8 cellular contexts compared by ENCODE assay signal in genomic region chr12:120583478-120584030, GRCh38. TPM values are rescaled to one million over a fixed set of nuclear protein-coding genes. Genes with fewer than 3 reads are reported as not detected.
DNase-seq lines count a peak whose midpoint lies in the region; ATAC-seq and TF ChIP-seq lines count a peak whose summit lies in the region.

No MANE protein-coding gene starts in this region.

- peaks cover 16% of the 10 kb centered on the region for H3K36me3 ChIP-seq in RWPE2 (ENCODE audit: low read depth)

- no peak overlapping the region for H3K4me3 ChIP-seq in RWPE2 (ENCODE audit: severe bottlenecking)

- ATAC-seq in RWPE2 (ENCODE audit: low read depth) (no peak), foreskin keratinocyte (peak; percentile 2), omental fat pad (ENCODE audit: low FRiP score) (no peak), HG03045 (IDR thresholded peaks at IDR 0.05; ENCODE audit: unreplicated experiment) (no peak)

- peak; percentile 89 for DNase-seq in DMS53 (lab: John Stamatoyannopoulos, UW)
- no peak for DNase-seq in RWPE2 (ENCODE audit: low spot score)
- DNase-seq in activated effector memory CD4-positive, alpha-beta T cell treated with Interleukin-2 at 50 U/mL for 16 hours, result peak; percentile 75
- DNase-seq in foreskin keratinocyte, result peak in 1 of 2 donors; percentile 31
- DNase-seq in omental fat pad (ENCODE audit: low spot score), result peak; percentile 65
- peak in 42 of 49 donors; percentile 5 to 81 (median 56) for DNase-seq in substantia nigra (lab: John Stamatoyannopoulos, UW)

- H3K9me3 ChIP-seq in RWPE2 (ENCODE audit: severe bottlenecking), result no peaks in the 10 kb centered on the region

- H3K4me1 ChIP-seq in RWPE2 (ENCODE audit: insufficient read depth, poor library complexity, severe bottlenecking) (no peaks in the 10 kb centered on the region), foreskin keratinocyte (no peaks in the 10 kb centered on the region)

- H3K27me3 ChIP-seq in RWPE2 (ENCODE audit: insufficient read depth, poor library complexity, severe bottlenecking), result no peaks in the 10 kb centered on the region
- H3K27me3 ChIP-seq in foreskin keratinocyte, result no peaks in the 10 kb centered on the region

- H3K27ac ChIP-seq in RWPE2 (ENCODE audit: poor library complexity, severe bottlenecking), result no peak overlapping the region
- no peak overlapping the region for H3K27ac ChIP-seq in foreskin keratinocyte
- no peak overlapping the region for H3K27ac ChIP-seq in substantia nigra (ENCODE audit: low read depth, low read length, poor library complexity, severe bottlenecking)

- TF ChIP-seq CTCF in LNCAP (IDR thresholded peaks at IDR 0.05) (peak; percentile 94), RWPE2 (IDR thresholded peaks at IDR 0.05; ENCODE audit: poor library complexity, severe bottlenecking) (peak; percentile 96), foreskin keratinocyte (conservative IDR thresholded peaks at IDR 0.05) (peak; percentile 93), omental fat pad (IDR thresholded peaks at IDR 0.05) (peak in 2 of 3 donors; percentile 59 to 68)

RNA-seq across cellular contexts. Expression of gene POP5, which starts 2.4 kb away (rescaled TPM):
- total RNA-seq in foreskin keratinocyte (60.7 and 65.4 TPM in 2 replicates), omental fat pad (10 to 100 TPM; 20.9 to 44.6 (median 34.3) TPM)
- 75.7 and 81.4 TPM in 2 replicates for polyA plus RNA-seq in foreskin keratinocyte

RNA-seq across cellular contexts. Expression of gene RNF10, which starts 49.4 kb away (rescaled TPM):
- 85.9 and 87.1 TPM in 2 replicates for total RNA-seq in foreskin keratinocyte
- polyA plus RNA-seq in foreskin keratinocyte, result 95.3 and 100.0 TPM in 2 replicates
- 100 to 1,000 TPM; 124 to 217 (median 167) TPM for total RNA-seq in omental fat pad

RNA-seq across cellular contexts. Expression of gene COQ5, which starts 54.6 kb away (rescaled TPM):
- total RNA-seq in foreskin keratinocyte (29.2 and 33.0 TPM in 2 replicates), omental fat pad (10 to 100 TPM; 14.4 to 31.2 (median 25.4) TPM)
- 29.1 and 34.7 TPM in 2 replicates for polyA plus RNA-seq in foreskin keratinocyte

RNA-seq across cellular contexts. Expression of gene CABP1, which starts 56.9 kb away (rescaled TPM):
- total RNA-seq in foreskin keratinocyte (not detected in 2 replicates), omental fat pad (10 to 100 TPM in 2 of 4 donors, 1 to 10 TPM in 2; 2.1 to 14.7 (median 6.6) TPM)
- polyA plus RNA-seq in foreskin keratinocyte, result not detected in 2 replicates
